ENCODE assay signal across 8 cellular contexts in genomic region chr5:177495243-177496060, GRCh38.
DNase-seq lines count a peak whose midpoint lies in the region; ATAC-seq lines count a peak whose summit lies in the region.

No MANE protein-coding gene starts in this region.

- peaks cover 11 to 18% of the 10 kb centered on the region in 2 donors for H3K27me3 Mint-ChIP-seq in stimulated activated naive B cell treated with anti-CD40 and anti-IgM and Interleukin-4, amounts not matched to agents 10 μg/mL and 1 μg/mL and 100 μg/mL, for 72 hours

- peak overlapping the region; percentile 47 for H3K27ac Mint-ChIP-seq in stimulated activated naive B cell treated with anti-CD40 and anti-IgM and Interleukin-4, amounts not matched to agents 10 μg/mL and 1 μg/mL and 100 μg/mL, for 72 hours

- peak overlapping the region; percentile 17 to 84 for H3K4me3 Mint-ChIP-seq in stimulated activated naive B cell treated with anti-CD40 and anti-IgM and Interleukin-4, amounts not matched to agents 10 μg/mL and 1 μg/mL and 100 μg/mL, for 72 hours

- H3K4me1 Mint-ChIP-seq in stimulated activated naive B cell treated with anti-CD40 and anti-IgM and Interleukin-4, amounts not matched to agents 10 μg/mL and 1 μg/mL and 100 μg/mL, for 72 hours = peaks cover 49 to 79% of the 10 kb centered on the region in 2 donors

- H3K9ac ChIP-seq in HUES48 (ENCODE audit: low read depth, low read length) (peak overlapping the region; percentile 93; the same call in 1 of the 2 replicates), iPS-20b (ENCODE audit: low read depth, low read length) (peak overlapping the region; percentile 99)

- peaks cover 36% of the 10 kb centered on the region for H3K36me3 ChIP-seq in HUES48 (ENCODE audit: control insufficient read depth, insufficient read depth, low read length)
- H3K36me3 ChIP-seq in iPS-20b (ENCODE audit: insufficient read depth, low read depth, low read length) = peaks cover 51% of the 10 kb centered on the region

- H3K36me3 Mint-ChIP-seq in stimulated activated naive B cell treated with anti-CD40 and anti-IgM and Interleukin-4, amounts not matched to agents 10 μg/mL and 1 μg/mL and 100 μg/mL, for 72 hours = peaks cover 13 to 21% of the 10 kb centered on the region in 2 donors

- no peak for ATAC-seq in stimulated activated naive B cell treated with anti-CD40 and anti-IgM and Interleukin-4, amounts not matched to agents 10 μg/mL and 1 μg/mL and 100 μg/mL, for 72 hours (replicated peaks)
- ATAC-seq in HG02759 (IDR thresholded peaks at IDR 0.05; ENCODE audit: unreplicated experiment) (no peak), GM21737 (IDR thresholded peaks at IDR 0.05; ENCODE audit: unreplicated experiment) (no peak), HG02885 (IDR thresholded peaks at IDR 0.05; ENCODE audit: poor library complexity, unreplicated experiment) (no peak)

- peak; percentile 75 for DNase-seq in AG08395 (ENCODE audit: low spot score)
- DNase-seq in amniotic epithelial cell (ENCODE audit: low read depth) = peak; percentile 96
- DNase-seq in stimulated activated naive B cell treated with anti-CD40 and anti-IgM and Interleukin-4, amounts not matched to agents 10 μg/mL and 1 μg/mL and 100 μg/mL, for 72 hours = no peak

- no peaks in the 10 kb centered on the region for H3K9me3 Mint-ChIP-seq in stimulated activated naive B cell treated with anti-CD40 and anti-IgM and Interleukin-4, amounts not matched to agents 10 μg/mL and 1 μg/mL and 100 μg/mL, for 72 hours

- peak overlapping the region; percentile 98 for H3K27ac ChIP-seq in HUES48 (ENCODE audit: low read depth, low read length)
- peak overlapping the region; percentile 99 for H3K27ac ChIP-seq in iPS-20b (ENCODE audit: low read length)

- H3K9me3 ChIP-seq in HUES48 (ENCODE audit: control insufficient read depth, insufficient read depth, low read length) (no peaks in the 10 kb centered on the region), iPS-20b (ENCODE audit: insufficient read depth, low read depth, low read length) (no peaks in the 10 kb centered on the region)

- H3K4me3 ChIP-seq in HUES48 (ENCODE audit: low read depth, low read length) = peak overlapping the region; percentile 70
- H3K4me3 ChIP-seq in iPS-20b (ENCODE audit: low read length) = peak overlapping the region; percentile 87

- peaks cover 16% of the 10 kb centered on the region for H3K27me3 ChIP-seq in HUES48 (ENCODE audit: control insufficient read depth, insufficient read depth, low read length)
- H3K27me3 ChIP-seq in iPS-20b (ENCODE audit: insufficient read depth, low read length) = peaks cover 24% of the 10 kb centered on the region

- H3K4me1 ChIP-seq in HUES48 (ENCODE audit: control insufficient read depth, insufficient read depth, low read length) = peaks cover 34% of the 10 kb centered on the region
- H3K4me1 ChIP-seq in iPS-20b (ENCODE audit: insufficient read depth, low read length) = peaks cover 23% of the 10 kb centered on the region
